In the genomic region with DNA sequence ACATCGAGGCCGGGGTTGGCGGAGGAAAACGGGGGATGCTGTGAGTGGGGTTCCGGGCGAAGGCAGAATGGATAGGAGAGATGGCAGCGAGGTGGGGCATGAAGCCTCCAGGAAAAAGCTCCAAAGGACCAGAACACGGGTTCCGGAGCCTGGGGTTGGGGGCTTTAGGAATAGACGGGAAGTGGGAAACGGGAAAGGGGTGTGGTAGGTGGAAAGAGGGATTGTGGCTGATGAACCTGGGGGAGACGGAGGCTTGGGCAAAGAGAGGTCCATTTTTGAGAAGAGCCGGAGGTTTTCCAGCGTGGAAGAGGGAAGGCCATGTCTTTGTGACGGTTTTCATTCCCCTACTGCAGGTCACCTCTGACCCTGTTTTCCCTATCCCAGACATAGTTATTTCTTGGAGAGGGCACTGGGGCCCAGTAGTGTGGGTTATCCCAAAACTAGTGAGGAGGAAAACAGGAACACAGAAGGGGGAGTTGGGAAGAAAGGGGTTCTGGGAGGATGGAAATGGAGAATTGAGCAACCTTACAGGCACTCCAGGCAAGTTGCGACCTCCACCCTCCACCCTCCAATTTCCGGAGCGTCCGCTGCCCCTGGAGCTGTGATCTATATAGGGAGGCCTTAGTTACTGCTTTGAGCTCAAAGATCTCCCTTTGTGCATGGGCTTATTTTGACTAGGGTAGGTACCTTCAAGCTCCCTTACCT, we compare ENCODE assay signal across 9 cellular contexts. TPM values are rescaled to one million over a fixed set of nuclear protein-coding genes. Genes with fewer than 3 reads are reported as not detected.
A peak's percentile ranks its signal among the peaks of the same experiment; 100 is the strongest.
DNase-seq lines count a peak whose midpoint lies in the region; ATAC-seq, FAIRE-seq and TF ChIP-seq lines count a peak whose summit lies in the region.
"Had no signal": no experiment of that assay in that cellular context is flagged by ENCODE, and none has a peak within 500 bp of the region (broad histone marks: within the 10 kb centered on the region; RNA-seq: fewer than 3 reads in every experiment).

No MANE protein-coding gene starts in this region.

- ATAC-seq in SK-N-SH treated with all-trans-retinoic acid at 6 μM for 48 hours (no peak), GM21619 (IDR thresholded peaks at IDR 0.05; ENCODE audit: unreplicated experiment) (no peak)
- ATAC-seq in activated naive CD8-positive, alpha-beta T cell treated with anti-CD3 and anti-CD28 coated beads, Interleukin-2, amount 50 U/mL, for 24 hours, result no peak

- TF ChIP-seq CTCF in SK-N-SH (IDR thresholded peaks at IDR 0.05), result no peak
- TF ChIP-seq CTCF in kidney (IDR thresholded peaks at IDR 0.05; ENCODE audit: borderline replicate concordance, extremely low read depth, insufficient read depth), result no peak

- FAIRE-seq in kidney (lab: Jason Lieb, UNC), result no peak

- DNase-seq in SK-N-SH (no peak), kidney (no peak), NCI-H2081 treated with DMSO at 0.1 percent for 48 hours (lab: John Stamatoyannopoulos, UW) (no peak)
- DNase-seq in activated naive CD8-positive, alpha-beta T cell treated with anti-CD3 and anti-CD28 coated beads, Interleukin-2, amount 50 U/mL, for 24 hours, result no peak
- DNase-seq in activated effector memory CD4-positive, alpha-beta T cell treated with anti-CD3 and anti-CD28 coated beads, Interleukin-2, amount 50 U/mL, for 16 hours, result no peak

- TF ChIP-seq RAD21 in SK-N-SH (IDR thresholded peaks at IDR 0.05; ENCODE audit: low read length), result no peak

- no peaks in the 10 kb centered on the region for H3K9me3 Mint-ChIP-seq in activated naive CD8-positive, alpha-beta T cell treated with anti-CD3 and anti-CD28 coated beads, Interleukin-2, amount 50 U/mL, for 24 hours

- peak overlapping the region; percentile 83 for H3K4me3 Mint-ChIP-seq in activated naive CD8-positive, alpha-beta T cell treated with anti-CD3 and anti-CD28 coated beads, Interleukin-2, amount 50 U/mL, for 24 hours

- no peak for TF ChIP-seq EP300 in SK-N-SH (IDR thresholded peaks at IDR 0.05; ENCODE audit: borderline replicate concordance in 1 of 2, low read depth in 1 of 2, low read length in 1 of 2)

- 4% methylated on average over 19 of the region's 19 CpGs for WGBS in SK-N-SH (ENCODE audit: low lambda C conversion rate)

- peaks cover 60% of the 10 kb centered on the region for H3K4me1 Mint-ChIP-seq in activated naive CD8-positive, alpha-beta T cell treated with anti-CD3 and anti-CD28 coated beads, Interleukin-2, amount 50 U/mL, for 24 hours

- POLR2A ChIA-PET in SK-N-SH (lab: Yijun Ruan, JAX), result interaction anchor here (0.6 to 7.3 kb wide), 6 partner anchors 9 to 56 kb away, joined by 3 to 82 read pairs (median 4); a partner anchor contains a TSS

- peaks cover 8% of the 10 kb centered on the region for H3K36me3 Mint-ChIP-seq in activated naive CD8-positive, alpha-beta T cell treated with anti-CD3 and anti-CD28 coated beads, Interleukin-2, amount 50 U/mL, for 24 hours (ENCODE audit: low read depth)

- H2AFZ ChIP-seq in SK-N-SH (ENCODE audit: low read depth), result no peak overlapping the region

- H3K36me3 ChIP-seq in SK-N-SH (replicated peaks in 1 of 2; ENCODE audit: control insufficient read depth in 1 of 2, insufficient read depth in 2 of 2, low read length in 1 of 2) (peaks cover 12 to 30% of the 10 kb centered on the region in 2 experiments), kidney (ENCODE audit: control insufficient read depth in 1 of 2, insufficient read depth in 2 of 2, low read length in 2 of 2) (peaks cover 2 to 3% of the 10 kb centered on the region in 2 donors)

- intact Hi-C loops in kidney (cut with DNase I), result no loop called here

- peaks cover 53% of the 10 kb centered on the region for H4K20me1 ChIP-seq in SK-N-SH (ENCODE audit: insufficient read depth)

- H3K9me3 ChIP-seq in SK-N-SH (no peaks in the 10 kb centered on the region), kidney (ENCODE audit: control insufficient read depth in 1 of 2, low read length in 2 of 2) (no peaks in the 10 kb centered on the region)

- H3K4me1 ChIP-seq in SK-N-SH (ENCODE audit: control insufficient read depth in 1 of 2, insufficient read depth in 2 of 2, low read depth in 1 of 2, low read length in 1 of 2) (peaks cover 37 to 38% of the 10 kb centered on the region in 2 experiments), kidney (ENCODE audit: control insufficient read depth in 1 of 2, insufficient read depth in 1 of 2, low read depth in 1 of 2, low read length in 2 of 2) (peaks cover 37 to 51% of the 10 kb centered on the region in 2 donors)

- peak overlapping the region; percentile 91 for H3K27ac Mint-ChIP-seq in activated naive CD8-positive, alpha-beta T cell treated with anti-CD3 and anti-CD28 coated beads, Interleukin-2, amount 50 U/mL, for 24 hours

- no peaks in the 10 kb centered on the region for H3K27me3 ChIP-seq in SK-N-SH (ENCODE audit: insufficient read depth)

- H3K9ac ChIP-seq in SK-N-SH, result peak overlapping the region; percentile 94
- H3K9ac ChIP-seq in kidney (ENCODE audit: low read length in 2 of 2), result peak overlapping the region; percentile 61 to 80

- peak overlapping the region; percentile 82 to 87 for H3K4me3 ChIP-seq in SK-N-SH (ENCODE audit: low read depth in 2 of 2, low read length in 1 of 2)
- peak overlapping the region; percentile 75 to 78 for H3K4me3 ChIP-seq in kidney (ENCODE audit: low read length in 2 of 2)

- peaks cover 29% of the 10 kb centered on the region for H3F3A ChIP-seq in SK-N-SH (replicated peaks; ENCODE audit: insufficient read depth)

- H3K27ac ChIP-seq in SK-N-SH (ENCODE audit: low read depth in 2 of 2, low read length in 1 of 2) (peak overlapping the region; percentile 50 to 76; a peak in 3 of 4 replicates), kidney (ENCODE audit: low read depth in 2 of 2, low read length in 2 of 2) (peak overlapping the region; percentile 87 to 93), temporal lobe (ENCODE audit: low read depth, low read length) (peak overlapping the region; percentile 84)

- no peaks in the 10 kb centered on the region for H3K27me3 Mint-ChIP-seq in activated naive CD8-positive, alpha-beta T cell treated with anti-CD3 and anti-CD28 coated beads, Interleukin-2, amount 50 U/mL, for 24 hours

- H3K4me2 ChIP-seq in SK-N-SH, result peak overlapping the region; percentile 95

- no peaks in the 10 kb centered on the region for H3K9me2 ChIP-seq in SK-N-SH

- H3K79me2 ChIP-seq in SK-N-SH (ENCODE audit: insufficient read depth), result peaks cover 74% of the 10 kb centered on the region

- CTCF ChIA-PET in SK-N-SH (lab: Yijun Ruan, JAX), result interaction anchor here (1.1 to 6.7 kb wide), 4 partner anchors 9 to 36 kb away, joined by 3 to 33 read pairs (median 12); a partner anchor contains a TSS

TF ChIP-seq in SK-N-SH, 30 proteins besides CTCF, POLR2A, EP300 and RAD21:
- TF ChIP-seq YY1 (IDR thresholded peaks at IDR 0.05; ENCODE audit: low read depth), result 0 out of 2 replicates have a peak, but pooled peaks have one; percentile 7
- TF ChIP-seq, protein P1, sequence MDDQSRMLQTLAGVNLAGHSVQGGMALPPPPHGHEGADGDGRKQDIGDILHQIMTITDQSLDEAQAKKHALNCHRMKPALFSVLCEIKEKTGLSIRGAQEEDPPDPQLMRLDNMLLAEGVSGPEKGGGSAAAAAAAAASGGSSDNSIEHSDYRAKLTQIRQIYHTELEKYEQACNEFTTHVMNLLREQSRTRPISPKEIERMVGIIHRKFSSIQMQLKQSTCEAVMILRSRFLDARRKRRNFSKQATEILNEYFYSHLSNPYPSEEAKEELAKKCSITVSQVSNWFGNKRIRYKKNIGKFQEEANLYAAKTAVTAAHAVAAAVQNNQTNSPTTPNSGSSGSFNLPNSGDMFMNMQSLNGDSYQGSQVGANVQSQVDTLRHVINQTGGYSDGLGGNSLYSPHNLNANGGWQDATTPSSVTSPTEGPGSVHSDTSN (IDR thresholded peaks at IDR 0.05), result no peak

TF ChIP-seq in SK-N-SH treated with all-trans-retinoic acid at 6 μM for 48 hours, 23 proteins besides CTCF, POLR2A, EP300 and RAD21:
- no peak for TF ChIP-seq GLIS3 (CRISPR knock-in tag; IDR thresholded peaks at IDR 0.05)

RNA-seq across cellular contexts. Expression of a gene that starts 1.1 kb away (rescaled TPM):
- polyA plus RNA-seq in SK-N-SH (2012; rRNA removed), result 18.5 and 29.3 TPM in 2 replicates
- polyA plus RNA-seq in SK-N-SH (2012; cell fraction: cytosol; rRNA removed), result 13.8 and 20.9 TPM in 2 replicates
- polyA plus RNA-seq in SK-N-SH (2012; cell fraction: nucleus; rRNA removed), result 79.0 and 104 TPM in 2 replicates
- total RNA-seq in kidney, result 119 TPM
- polyA plus RNA-seq in kidney (ENCODE audit: insufficient read depth, low read depth, low replicate concordance), result 34.2 TPM
- total RNA-seq in temporal lobe, result 34.2 TPM

RNA-seq across cellular contexts. Expression of a gene that starts 14.5 kb away (rescaled TPM):
- polyA plus RNA-seq in SK-N-SH (2012; rRNA removed) (50.6 and 56.9 TPM in 2 replicates), kidney (ENCODE audit: insufficient read depth, low read depth, low replicate concordance) (10.3 TPM)
- 39.1 and 43.0 TPM in 2 replicates for polyA plus RNA-seq in SK-N-SH (2012; cell fraction: cytosol; rRNA removed)
- 190 and 231 TPM in 2 replicates for polyA plus RNA-seq in SK-N-SH (2012; cell fraction: nucleus; rRNA removed)
- total RNA-seq in kidney (35.7 TPM), temporal lobe (164 TPM)

RNA-seq across cellular contexts. Expression of a gene that starts 14.8 kb away (rescaled TPM):
- polyA plus RNA-seq in SK-N-SH (2012; rRNA removed) (not detected in 2 replicates), kidney (ENCODE audit: insufficient read depth, low read depth, low replicate concordance) (not detected)
- polyA plus RNA-seq in SK-N-SH (2012; cell fraction: cytosol; rRNA removed), result not detected in 2 replicates
- polyA plus RNA-seq in SK-N-SH (2012; cell fraction: nucleus; rRNA removed), result not detected in 2 replicates
- total RNA-seq in kidney (not detected), temporal lobe (not detected)
- total RNA-seq: activated CD8-positive, alpha-beta memory T cell treated with anti-CD3 and anti-CD28 coated beads for 36 hours had no signal

RNA-seq across cellular contexts. Expression of a gene that starts 15.0 kb away (rescaled TPM):
- 560 and 659 TPM in 2 replicates for polyA plus RNA-seq in SK-N-SH (2012; rRNA removed)
- 378 and 573 TPM in 2 replicates for polyA plus RNA-seq in SK-N-SH (2012; cell fraction: cytosol; rRNA removed)
- 265 and 491 TPM in 2 replicates for polyA plus RNA-seq in SK-N-SH (2012; cell fraction: nucleus; rRNA removed)
- total RNA-seq in kidney, result 175 TPM
- polyA plus RNA-seq in kidney (ENCODE audit: insufficient read depth, low read depth, low replicate concordance), result 336 TPM
- 276 TPM for total RNA-seq in temporal lobe

RNA-seq across cellular contexts. Expression of a gene that starts 22.3 kb away (rescaled TPM):
- polyA plus RNA-seq in SK-N-SH (2012; rRNA removed) (0.12 and 0.18 TPM in 2 replicates), kidney (ENCODE audit: insufficient read depth, low read depth, low replicate concordance) (38.0 TPM)
- polyA plus RNA-seq in SK-N-SH (2012; cell fraction: cytosol; rRNA removed), result 0.09 TPM in 1 of 2 replicates, not detected in the other
- 0.43 and 0.96 TPM in 2 replicates for polyA plus RNA-seq in SK-N-SH (2012; cell fraction: nucleus; rRNA removed)
- total RNA-seq in kidney (70.8 TPM), temporal lobe (2.5 TPM)
